31 cellular contexts compared by ENCODE assay signal in the genomic region with DNA sequence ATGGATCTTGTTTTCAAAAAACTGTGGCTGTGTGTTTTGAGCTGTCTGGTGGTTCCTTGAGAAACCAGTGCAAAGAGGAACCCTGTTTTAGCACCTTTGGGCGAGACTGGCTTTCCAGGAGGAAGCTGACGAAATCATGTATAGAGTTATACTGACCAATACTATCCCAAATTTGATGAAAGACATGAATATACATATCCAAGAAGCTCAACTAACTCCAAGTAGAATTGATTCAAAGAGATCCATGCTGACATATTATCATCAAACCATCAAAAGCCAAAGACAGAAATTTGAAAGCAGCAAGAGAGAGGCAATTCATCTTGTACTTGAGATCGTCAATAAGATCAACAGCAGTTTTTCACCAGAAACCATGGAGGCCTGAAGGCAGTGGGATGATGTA.
"Had no signal": no experiment of that assay in that cellular context is flagged by ENCODE, and none has a peak within 500 bp of the region (broad histone marks: within the 10 kb centered on the region; RNA-seq: fewer than 3 reads in every experiment).

No MANE protein-coding gene starts in this region.

- H3K27ac Mint-ChIP-seq: naive thymus-derived CD8-positive, alpha-beta T cell; natural killer cell treated with Interleukin-12 subunit alpha and Interleukin-12 subunit beta and Interleukin-15 and Interleukin-18, amount 100 ng/mL, for 72 hours; nephron progenitor cell; progenitor cell of endocrine pancreas; stimulated activated memory B cell treated with anti-CD40 and anti-IgM and Interleukin-4, amounts not matched to agents 10 μg/mL and 1 μg/mL and 100 μg/mL, for 72 hours; stimulated activated naive CD8-positive, alpha-beta T cell treated with anti-CD3 and anti-CD28 coated beads, Interleukin-15, amount 100 ng/mL, for 72 hours; type B pancreatic cell had no signal

- H3K4me1 ChIP-seq: pancreas, psoas muscle, spleen, suprapubic skin, testis, tibial artery, transverse colon, upper lobe of right lung, uterus had no signal

- DNase-seq: naive thymus-derived CD8-positive, alpha-beta T cell; nephron progenitor cell; nucleus accumbens; pancreas; psoas muscle; right cardiac atrium; spleen; stimulated activated CD4-positive, alpha-beta T cell treated with anti-CD3 and anti-CD28 coated beads, Interleukin-12 subunit alpha, Interleukin-12 subunit beta, amount 100 ng/mL, for 4 hours; stimulated activated CD4-positive, alpha-beta T cell treated with anti-CD3 and anti-CD28 coated beads, Interleukin-1b, Interleukin-23, amount 100 ng/mL, for 48 hours; stimulated activated CD4-positive, alpha-beta T cell treated with anti-CD3 and anti-CD28 coated beads, Interleukin-4, amount 100 ng/mL, for 1 hour; stimulated activated CD4-positive, alpha-beta T cell treated with anti-CD3 and anti-CD28 coated beads, Interleukin-4, amount 100 ng/mL, for 4 hours; stimulated activated CD8-positive, alpha-beta memory T cell treated with anti-CD3 and anti-CD28 coated beads, Interleukin-4, amount 100 ng/mL, for 48 hours; stimulated activated naive CD4-positive, alpha-beta T cell; stimulated activated naive CD8-positive, alpha-beta T cell treated with anti-CD3 and anti-CD28 coated beads, Interleukin-15, amount 100 ng/mL, for 72 hours; stimulated activated naive CD8-positive, alpha-beta T cell treated with anti-CD3 and anti-CD28 coated beads, Interleukin-15, Interleukin-2, amounts not matched to agents 100 U/mL and 50 U/mL, for 24 hours; substantia nigra; testis; tibial artery; transverse colon; upper lobe of right lung; uterus had no signal

- H3K36me3 ChIP-seq: neutrophil, pancreas, spleen, suprapubic skin, tibial artery, transverse colon, upper lobe of right lung, uterus had no signal

- H3K27ac ChIP-seq: neutrophil, pancreas, psoas muscle, skin epidermis, spleen, suprapubic skin, testis, tibial artery, transverse colon, upper lobe of right lung, uterus had no signal

- H3K36me3 Mint-ChIP-seq: natural killer cell treated with Interleukin-12 subunit alpha and Interleukin-12 subunit beta and Interleukin-15 and Interleukin-18, amount 100 ng/mL, for 72 hours; stimulated activated memory B cell treated with anti-CD40 and anti-IgM and Interleukin-4, amounts not matched to agents 10 μg/mL and 1 μg/mL and 100 μg/mL, for 72 hours; type B pancreatic cell had no signal

- H3K27me3 ChIP-seq: neutrophil, pancreas, suprapubic skin, testis, transverse colon, upper lobe of right lung, uterus had no signal

- H3K4me3 ChIP-seq: pancreas, psoas muscle, skin epidermis, smooth muscle cell, spleen, suprapubic skin, testis, tibial artery, transverse colon, upper lobe of right lung, uterus had no signal

- ATAC-seq: naive thymus-derived CD8-positive, alpha-beta T cell; natural killer cell treated with Interleukin-12 subunit alpha and Interleukin-12 subunit beta and Interleukin-15 and Interleukin-18, amount 100 ng/mL, for 72 hours; pancreas; psoas muscle; right cardiac atrium; sciatic nerve; stimulated activated memory B cell treated with anti-CD40 and anti-IgM and Interleukin-4, amounts not matched to agents 10 μg/mL and 1 μg/mL and 100 μg/mL, for 72 hours; stimulated activated naive CD8-positive, alpha-beta T cell treated with anti-CD3 and anti-CD28 coated beads, Interleukin-15, amount 100 ng/mL, for 72 hours; stimulated activated naive CD8-positive, alpha-beta T cell treated with anti-CD3 and anti-CD28 coated beads, Interleukin-15, Interleukin-2, amounts not matched to agents 100 U/mL and 50 U/mL, for 24 hours; upper lobe of right lung had no signal

- H3K27me3 Mint-ChIP-seq: natural killer cell treated with Interleukin-12 subunit alpha and Interleukin-12 subunit beta and Interleukin-15 and Interleukin-18, amount 100 ng/mL, for 72 hours; progenitor cell of endocrine pancreas; type B pancreatic cell had no signal

- H3K4me3 Mint-ChIP-seq: naive thymus-derived CD8-positive, alpha-beta T cell; natural killer cell treated with Interleukin-12 subunit alpha and Interleukin-12 subunit beta and Interleukin-15 and Interleukin-18, amount 100 ng/mL, for 72 hours; nephron progenitor cell; neural crest cell; stimulated activated memory B cell treated with anti-CD40 and anti-IgM and Interleukin-4, amounts not matched to agents 10 μg/mL and 1 μg/mL and 100 μg/mL, for 72 hours; stimulated activated naive CD8-positive, alpha-beta T cell treated with anti-CD3 and anti-CD28 coated beads, Interleukin-15, amount 100 ng/mL, for 72 hours; type B pancreatic cell had no signal

- H3K9me3 ChIP-seq: neutrophil, testis, upper lobe of right lung, uterus had no signal

- H3K4me1 Mint-ChIP-seq: nephron progenitor cell; stimulated activated memory B cell treated with anti-CD40 and anti-IgM and Interleukin-4, amounts not matched to agents 10 μg/mL and 1 μg/mL and 100 μg/mL, for 72 hours; stimulated activated naive CD8-positive, alpha-beta T cell treated with anti-CD3 and anti-CD28 coated beads, Interleukin-15, amount 100 ng/mL, for 72 hours had no signal

- H3K9me3 Mint-ChIP-seq: natural killer cell treated with Interleukin-12 subunit alpha and Interleukin-12 subunit beta and Interleukin-15 and Interleukin-18, amount 100 ng/mL, for 72 hours had no signal
